In the genomic region with DNA sequence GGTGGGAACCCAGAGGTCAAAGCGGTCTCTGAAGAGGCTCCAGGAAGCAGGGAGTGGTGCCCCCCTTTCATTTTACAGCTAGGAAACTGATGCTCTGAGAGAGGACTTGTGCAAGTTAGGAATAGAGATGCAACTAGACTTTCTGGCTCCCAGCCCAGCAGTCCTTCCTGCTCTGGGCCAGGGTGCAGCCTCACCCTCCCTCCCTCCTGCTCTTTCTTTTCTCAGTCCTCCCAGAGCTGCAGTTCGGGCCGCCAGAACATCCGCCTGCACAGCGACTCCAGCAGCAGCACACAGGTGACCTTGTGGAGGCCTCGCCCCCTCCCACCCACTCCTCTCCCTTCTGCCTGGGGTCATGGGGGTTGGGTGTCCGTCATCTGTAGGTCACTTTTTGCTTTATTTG, we compare ENCODE assay signal across 8 cellular contexts. TPM values are rescaled to one million over a fixed set of nuclear protein-coding genes. Genes with fewer than 3 reads are reported as not detected.
DNase-seq lines count a peak whose midpoint lies in the region; ATAC-seq and TF ChIP-seq lines count a peak whose summit lies in the region.

No MANE protein-coding gene starts in this region.

- H3K4me3 ChIP-seq in astrocyte of the spinal cord (ENCODE audit: low read depth, low read length) (no peak overlapping the region), upper lobe of right lung (no peak overlapping the region)

- intact Hi-C loops in upper lobe of right lung (cut with DNase I), result no loop called here

- in situ Hi-C loops in astrocyte of the spinal cord (cut with HindIII; ENCODE audit: low sequenced_read_pairs), result no loop called here

- no peaks in the 10 kb centered on the region for H3K9me3 ChIP-seq in upper lobe of right lung

- peak overlapping the region; percentile 74 for H3K27ac ChIP-seq in upper lobe of right lung

- H3K4me1 ChIP-seq in upper lobe of right lung, result peaks cover 9% of the 10 kb centered on the region

- H3K27me3 ChIP-seq in upper lobe of right lung, result no peaks in the 10 kb centered on the region

- ATAC-seq in left lobe of liver (peak; percentile 75), upper lobe of right lung (peak; percentile 68), HG03139 (IDR thresholded peaks at IDR 0.05; ENCODE audit: unreplicated experiment) (no peak)

- H3K36me3 ChIP-seq in upper lobe of right lung, result no peaks in the 10 kb centered on the region

- TF ChIP-seq CTCF in astrocyte of the spinal cord (IDR thresholded peaks at IDR 0.05; ENCODE audit: low read depth, low read length) (no peak), upper lobe of right lung (IDR thresholded peaks at IDR 0.05) (no peak)

- DNase-seq in NCI-H1694 (lab: John Stamatoyannopoulos, UW), result peak; percentile 0
- no peak for DNase-seq in NCI-H1694 treated with DMSO at 0.1 percent for 48 hours (lab: John Stamatoyannopoulos, UW)
- DNase-seq in astrocyte of the spinal cord (ENCODE audit: low read depth, low spot score), result peak; percentile 77
- peak; percentile 78 for DNase-seq in left lobe of liver (ENCODE audit: low spot score)
- DNase-seq in upper lobe of right lung, result peak; percentile 79
- no peak for DNase-seq in KG1 (lab: John Stamatoyannopoulos, UW)
- DNase-seq in activated gamma-delta T cell treated with Interleukin-2 at 50 U/mL for 16 hours, result no peak

RNA-seq across cellular contexts. Expression of gene LHFPL7, which starts 51.5 kb away (rescaled TPM):
- not detected for total RNA-seq in left lobe of liver
- not detected for total RNA-seq in upper lobe of right lung

RNA-seq across cellular contexts. Expression of gene KIAA1671, which starts 57.5 kb away (rescaled TPM):
- total RNA-seq in left lobe of liver, result 38.9 TPM
- 46.7 TPM for total RNA-seq in upper lobe of right lung

Comparison
In these comparisons a context has a peak if more than half of its experiments do, and no peak if none do; other contexts are left out.
1. DNase-seq: peak in NCI-H1694 (single experiment), astrocyte of the spinal cord (single experiment), left lobe of liver (single experiment) and upper lobe of right lung (single experiment); none in NCI-H1694 treated with DMSO at 0.1 percent for 48 hours (single experiment), KG1 (single experiment) and activated gamma-delta T cell treated with Interleukin-2 at 50 U/mL for 16 hours (single experiment).